In genomic region chr10:99619090-99619800, GRCh38 we compare ENCODE assay signal across 8 cellular contexts. TPM values are rescaled to one million over a fixed set of nuclear protein-coding genes. Genes with fewer than 3 reads are reported as not detected.
A peak's percentile ranks its signal among the peaks of the same experiment; 100 is the strongest.
DNase-seq lines count a peak whose midpoint lies in the region; TF ChIP-seq lines count a peak whose summit lies in the region.

No MANE protein-coding gene starts in this region.

- peak overlapping the region; percentile 80 for H3K27ac Mint-ChIP-seq in activated T-helper 1 cell treated with anti-CD3 and anti-CD28 coated beads, Interleukin-12 subunit alpha, Interleukin-12 subunit beta, Interleukin-2, Interleukin-4 antibody, amounts not matched to agents 30 ng/mL and 10 ng/mL and 1 ng/mL, durations not matched to agents 14 hours and 24 hours and 36 hours

- H3K9me3 ChIP-seq in hepatocyte (ENCODE audit: low read depth) (no peaks in the 10 kb centered on the region), smooth muscle cell (replicated peaks; ENCODE audit: low read depth) (no peaks in the 10 kb centered on the region)

- H3K27ac ChIP-seq in hepatocyte = peak overlapping the region; percentile 75
- H3K27ac ChIP-seq in smooth muscle cell (ENCODE audit: low read depth) = peak overlapping the region; percentile 99

- intact Hi-C loops in activated T-helper 1 cell treated with anti-CD3 and anti-CD28 coated beads, Interleukin-12 subunit alpha, Interleukin-12 subunit beta, Interleukin-2, Interleukin-4 antibody, amounts not matched to agents 30 ng/mL and 10 ng/mL and 1 ng/mL, durations not matched to agents 14 hours and 24 hours and 36 hours (cut with micrococcal nuclease) = loop anchor here (5.0 to 10.0 kb wide), 3 partner anchors 566 to 1172 kb away; partner anchors contain the start of genes ERLIN1, HIF1AN and HPS1

- CTCF ChIA-PET in HEK293T (lab: Yijun Ruan, JAX) = interaction anchor here (0.7 to 2.5 kb wide), 2 partner anchors 62 to 183 kb away, joined by 4 to 10 read pairs; no protein-coding TSS in a partner anchor

- TF ChIP-seq CTCF in hepatocyte (IDR thresholded peaks at IDR 0.05; ENCODE audit: poor library complexity) = no peak
- TF ChIP-seq CTCF in smooth muscle cell (IDR thresholded peaks at IDR 0.05; ENCODE audit: borderline replicate concordance, insufficient read depth, poor library complexity, severe bottlenecking) = no peak

- POLR2A ChIA-PET in HEK293T (lab: Yijun Ruan, JAX) = interaction anchor here (0.8 to 4.1 kb wide), 9 partner anchors 12 to 189 kb away, joined by 3 to 32 read pairs (median 5); partner anchors contain the start of genes COX15, CUTC, ENTPD7 and GOT1

- H3K36me3 Mint-ChIP-seq in activated T-helper 1 cell treated with anti-CD3 and anti-CD28 coated beads, Interleukin-12 subunit alpha, Interleukin-12 subunit beta, Interleukin-2, Interleukin-4 antibody, amounts not matched to agents 30 ng/mL and 10 ng/mL and 1 ng/mL, durations not matched to agents 14 hours and 24 hours and 36 hours (ENCODE audit: low read depth) = peaks cover 21% of the 10 kb centered on the region

- peaks cover 47% of the 10 kb centered on the region for H3K4me1 Mint-ChIP-seq in activated T-helper 1 cell treated with anti-CD3 and anti-CD28 coated beads, Interleukin-12 subunit alpha, Interleukin-12 subunit beta, Interleukin-2, Interleukin-4 antibody, amounts not matched to agents 30 ng/mL and 10 ng/mL and 1 ng/mL, durations not matched to agents 14 hours and 24 hours and 36 hours (ENCODE audit: low read depth)

- H4K20me1 ChIP-seq in hepatocyte (ENCODE audit: insufficient read depth, poor library complexity, severe bottlenecking) = peaks cover 8% of the 10 kb centered on the region
- peaks cover 37% of the 10 kb centered on the region for H4K20me1 ChIP-seq in smooth muscle cell (ENCODE audit: low read depth)

- peaks cover 25% of the 10 kb centered on the region for H3K4me1 ChIP-seq in hepatocyte (ENCODE audit: insufficient read depth)
- H3K4me1 ChIP-seq in smooth muscle cell (ENCODE audit: low read depth) = peaks cover 29% of the 10 kb centered on the region

- no peaks in the 10 kb centered on the region for H3K9me3 Mint-ChIP-seq in activated T-helper 1 cell treated with anti-CD3 and anti-CD28 coated beads, Interleukin-12 subunit alpha, Interleukin-12 subunit beta, Interleukin-2, Interleukin-4 antibody, amounts not matched to agents 30 ng/mL and 10 ng/mL and 1 ng/mL, durations not matched to agents 14 hours and 24 hours and 36 hours

- H3K36me3 ChIP-seq in hepatocyte (replicated peaks; ENCODE audit: insufficient read depth, low read depth) = no peaks in the 10 kb centered on the region
- H3K36me3 ChIP-seq in smooth muscle cell (ENCODE audit: low read depth) = no peaks in the 10 kb centered on the region

- H3K4me2 ChIP-seq in hepatocyte (peak overlapping the region; percentile 85), smooth muscle cell (peak overlapping the region; percentile 98)

- H3K27me3 ChIP-seq in hepatocyte (no peaks in the 10 kb centered on the region), smooth muscle cell (ENCODE audit: low read depth) (no peaks in the 10 kb centered on the region)

- H3K4me3 Mint-ChIP-seq in activated T-helper 1 cell treated with anti-CD3 and anti-CD28 coated beads, Interleukin-12 subunit alpha, Interleukin-12 subunit beta, Interleukin-2, Interleukin-4 antibody, amounts not matched to agents 30 ng/mL and 10 ng/mL and 1 ng/mL, durations not matched to agents 14 hours and 24 hours and 36 hours = peak overlapping the region; percentile 94

- H3F3A ChIP-seq in smooth muscle cell (ENCODE audit: low read depth) = peaks cover 15% of the 10 kb centered on the region

- H3K79me2 ChIP-seq in hepatocyte (peaks cover 48% of the 10 kb centered on the region), smooth muscle cell (ENCODE audit: low read depth) (peaks cover 42% of the 10 kb centered on the region)

- WGBS in hepatocyte (ENCODE audit: low lambda C conversion rate, missing lambda C conversion rate) = 14% methylated on average over 9 of the region's 9 CpGs
- 18% methylated on average over 9 of the region's 9 CpGs for WGBS in smooth muscle cell (ENCODE audit: low lambda C conversion rate)

- peak overlapping the region; percentile 83 for H3K9ac ChIP-seq in smooth muscle cell (ENCODE audit: low read depth)

- no peaks in the 10 kb centered on the region for H3K9me2 ChIP-seq in hepatocyte (replicated peaks; ENCODE audit: insufficient read depth)

- DNase-seq in AML-193 (lab: John Stamatoyannopoulos, UW) = peak; percentile 36 to 45
- DNase-seq in HEK293T (ENCODE audit: extremely low spot score) = no peak
- DNase-seq in activated T-helper 1 cell treated with anti-CD3 and anti-CD28 coated beads, Interleukin-12 subunit alpha, Interleukin-12 subunit beta, Interleukin-2, Interleukin-4 antibody, amounts not matched to agents 30 ng/mL and 10 ng/mL and 1 ng/mL, durations not matched to agents 14 hours and 24 hours and 36 hours (ENCODE audit: low spot score) = no peak
- no peak for DNase-seq in hepatocyte (ENCODE audit: low spot score)
- no peak for DNase-seq in smooth muscle cell (lab: John Stamatoyannopoulos, UW; ENCODE audit: unreplicated experiment)
- DNase-seq in retina = no peak
- DNase-seq in foreskin melanocyte = no peak
- no peak for DNase-seq in NCI-H526 treated with DMSO at 0.1 percent for 48 hours (lab: John Stamatoyannopoulos, UW)

- H3K4me3 ChIP-seq in hepatocyte (peak overlapping the region; percentile 77), smooth muscle cell (peak overlapping the region; percentile 83)

- no peaks in the 10 kb centered on the region for H3K27me3 Mint-ChIP-seq in activated T-helper 1 cell treated with anti-CD3 and anti-CD28 coated beads, Interleukin-12 subunit alpha, Interleukin-12 subunit beta, Interleukin-2, Interleukin-4 antibody, amounts not matched to agents 30 ng/mL and 10 ng/mL and 1 ng/mL, durations not matched to agents 14 hours and 24 hours and 36 hours (ENCODE audit: insufficient read depth)

- H2AFZ ChIP-seq in hepatocyte (peak overlapping the region; percentile 59), smooth muscle cell (ENCODE audit: low read depth) (peak overlapping the region; percentile 31)

TF ChIP-seq in HEK293T, 16 proteins besides CTCF, POLR2A, EP300 and RAD21:
- TF ChIP-seq, protein P1, sequence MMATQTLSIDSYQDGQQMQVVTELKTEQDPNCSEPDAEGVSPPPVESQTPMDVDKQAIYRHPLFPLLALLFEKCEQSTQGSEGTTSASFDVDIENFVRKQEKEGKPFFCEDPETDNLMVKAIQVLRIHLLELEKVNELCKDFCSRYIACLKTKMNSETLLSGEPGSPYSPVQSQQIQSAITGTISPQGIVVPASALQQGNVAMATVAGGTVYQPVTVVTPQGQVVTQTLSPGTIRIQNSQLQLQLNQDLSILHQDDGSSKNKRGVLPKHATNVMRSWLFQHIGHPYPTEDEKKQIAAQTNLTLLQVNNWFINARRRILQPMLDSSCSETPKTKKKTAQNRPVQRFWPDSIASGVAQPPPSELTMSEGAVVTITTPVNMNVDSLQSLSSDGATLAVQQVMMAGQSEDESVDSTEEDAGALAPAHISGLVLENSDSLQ (IDR thresholded peaks at IDR 0.05) = peak; percentile 85
- no peak for TF ChIP-seq ELF4 (IDR thresholded peaks at IDR 0.05)

RNA-seq across cellular contexts. Expression of gene SLC25A28, which starts 1.0 kb away (rescaled TPM):
- total RNA-seq in activated T-helper 1 cell treated with anti-CD3 and anti-CD28 coated beads, Interleukin-12 subunit alpha, Interleukin-12 subunit beta, Interleukin-2, Interleukin-4 antibody, amounts not matched to agents 30 ng/mL and 10 ng/mL and 1 ng/mL, durations not matched to agents 14 hours and 24 hours and 36 hours = 53.3 and 62.3 TPM in 2 replicates
- total RNA-seq in hepatocyte (15.8 and 23.8 TPM in 2 replicates), smooth muscle cell (41.1 and 43.3 TPM in 2 replicates)
- polyA plus RNA-seq in hepatocyte (33.7 and 38.0 TPM in 2 replicates), smooth muscle cell (35.0 and 47.1 TPM in 2 replicates)

RNA-seq across cellular contexts. Expression of gene ENTPD7, which starts 40.1 kb away (rescaled TPM):
- 11.0 and 11.1 TPM in 2 replicates for total RNA-seq in activated T-helper 1 cell treated with anti-CD3 and anti-CD28 coated beads, Interleukin-12 subunit alpha, Interleukin-12 subunit beta, Interleukin-2, Interleukin-4 antibody, amounts not matched to agents 30 ng/mL and 10 ng/mL and 1 ng/mL, durations not matched to agents 14 hours and 24 hours and 36 hours
- total RNA-seq in hepatocyte = 51.6 and 53.3 TPM in 2 replicates
- polyA plus RNA-seq in hepatocyte = 10.0 and 18.6 TPM in 2 replicates
- total RNA-seq in smooth muscle cell = 39.9 and 41.1 TPM in 2 replicates
- polyA plus RNA-seq in smooth muscle cell = 7.5 and 7.9 TPM in 2 replicates

Comparison
In these comparisons a context has a peak if more than half of its experiments do, and no peak if none do; other contexts are left out.
1. DNase-seq: peak in AML-193 (2 of 2); none in HEK293T (single experiment), activated T-helper 1 cell treated with anti-CD3 and anti-CD28 coated beads, Interleukin-12 subunit alpha, Interleukin-12 subunit beta, Interleukin-2, Interleukin-4 antibody, amounts not matched to agents 30 ng/mL and 10 ng/mL and 1 ng/mL, durations not matched to agents 14 hours and 24 hours and 36 hours (single experiment), hepatocyte (single experiment), smooth muscle cell (single experiment), retina (single experiment), foreskin melanocyte (single experiment) and NCI-H526 treated with DMSO at 0.1 percent for 48 hours (single experiment).